Comparison of ENCODE assay signal across 26 cellular contexts in genomic region chr1:209838537-209838936, GRCh38. TPM values are rescaled to one million over a fixed set of nuclear protein-coding genes. Genes with fewer than 3 reads are reported as not detected.
DNase-seq lines count a peak whose midpoint lies in the region; ATAC-seq, FAIRE-seq and TF ChIP-seq lines count a peak whose summit lies in the region.
"Had no signal": no experiment of that assay in that cellular context is flagged by ENCODE, and none has a peak within 500 bp of the region (broad histone marks: within the 10 kb centered on the region; RNA-seq: fewer than 3 reads in every experiment).

No MANE protein-coding gene starts in this region.

- no peak overlapping the region for H4K8ac ChIP-seq in mesenchymal stem cell (ENCODE audit: low read length)

- no peak overlapping the region for H2BK15ac ChIP-seq in mesenchymal stem cell (ENCODE audit: low read depth, poor library complexity, severe bottlenecking)

- dilution Hi-C loops in endothelial cell of umbilical vein (cut with MboI; ENCODE audit: extremely low pct_ligation_motif_present, low sequenced_read_pairs), result loop anchor here (25.0 kb wide), 1 partner anchor 524 kb away; no protein-coding TSS in a partner anchor

- H3K4me2 ChIP-seq in endothelial cell of umbilical vein (ENCODE audit: insufficient read depth, low read length) (no peak overlapping the region), mesenchymal stem cell (ENCODE audit: low read length, poor library complexity, severe bottlenecking) (no peak overlapping the region)

- H3K79me2 ChIP-seq in ACC112 (ENCODE audit: control insufficient read depth, insufficient read depth, low read length, unreplicated experiment), result peaks cover 7% of the 10 kb centered on the region
- peaks cover 8% of the 10 kb centered on the region for H3K79me2 ChIP-seq in endothelial cell of umbilical vein (ENCODE audit: control insufficient read depth, insufficient read depth, low read length)

- H4K91ac ChIP-seq in mesenchymal stem cell (ENCODE audit: low read length), result no peak overlapping the region

- no peak for TF ChIP-seq POLR2A in endothelial cell of umbilical vein (IDR thresholded peaks at IDR 0.05; ENCODE audit: low read depth, low read length)

- no peaks in the 10 kb centered on the region for H3K9me1 ChIP-seq in endothelial cell of umbilical vein (replicated peaks; ENCODE audit: control insufficient read depth, extremely low read depth, insufficient read depth, low read length)

- no peak overlapping the region for H3K4ac ChIP-seq in mesenchymal stem cell (ENCODE audit: low read depth in 1 of 2, low read length in 2 of 2)

- H2BK12ac ChIP-seq in mesenchymal stem cell (ENCODE audit: low read length in 2 of 2), result no peak overlapping the region

- H3K9me3 ChIP-seq in endothelial cell of umbilical vein (replicated peaks; ENCODE audit: control insufficient read depth, insufficient read depth, low read length) (no peaks in the 10 kb centered on the region), mesenchymal stem cell (ENCODE audit: control insufficient read depth, low read length) (no peaks in the 10 kb centered on the region)
- H3K9me3 ChIP-seq: adrenal gland, Caco-2, psoas muscle, suprapubic skin had no signal

- H3K18ac ChIP-seq in mesenchymal stem cell (ENCODE audit: low read depth in 1 of 2, low read length in 2 of 2), result no peak overlapping the region

- peak overlapping the region; percentile 96 for H3K27ac ChIP-seq in ACC112 (ENCODE audit: low read depth, low read length)
- H3K27ac ChIP-seq in RWPE1, result peak overlapping the region; percentile 64
- H3K27ac ChIP-seq in endothelial cell of umbilical vein (ENCODE audit: insufficient read depth, low read depth, low read length), result peak overlapping the region; percentile 80
- H3K27ac ChIP-seq in mesenchymal stem cell (ENCODE audit: low read length, poor library complexity, severe bottlenecking), result no peak overlapping the region
- H3K27ac ChIP-seq: psoas muscle, suprapubic skin had no signal

- CTCF ChIA-PET in RWPE1 (lab: Yijun Ruan, JAX), result interaction anchor here (0.6 kb wide), 1 partner anchor 38 kb away, joined by 3 read pairs; no protein-coding TSS in a partner anchor
- CTCF ChIA-PET in endothelial cell of umbilical vein (lab: Charles Lee), result interaction anchor here (0.6 to 2.9 kb wide), 6 partner anchors 8 to 522 kb away, joined by 3 to 59 read pairs (median 5); partner anchors contain the start of genes C1orf74 and UTP25

- peaks cover 27% of the 10 kb centered on the region for H3K79me1 ChIP-seq in mesenchymal stem cell (replicated peaks; ENCODE audit: low read length, poor library complexity, severe bottlenecking)

- no peak for ATAC-seq in Right ventricle myocardium superior (ENCODE audit: poor library complexity)
- ATAC-seq: GM12878, psoas muscle had no signal

- TF ChIP-seq CTCF in RWPE1 (conservative IDR thresholded peaks at IDR 0.05; ENCODE audit: low read depth) (no peak), endothelial cell of umbilical vein (IDR thresholded peaks at IDR 0.05; ENCODE audit: extremely low read depth in 1 of 2, insufficient read depth in 1 of 2, low read depth in 1 of 2, low read length in 2 of 2) (no peak)

- H3K14ac ChIP-seq in mesenchymal stem cell (ENCODE audit: low read length in 2 of 2), result no peak overlapping the region

- H2AFZ ChIP-seq in ACC112 (ENCODE audit: low read length, unreplicated experiment), result no peak overlapping the region
- H2AFZ ChIP-seq in endothelial cell of umbilical vein (ENCODE audit: low read depth, low read length), result no peak overlapping the region
- no peak overlapping the region for H2AFZ ChIP-seq in mesenchymal stem cell (ENCODE audit: low read depth, low read length)

- H3K9ac ChIP-seq in endothelial cell of umbilical vein (replicated peaks; ENCODE audit: extremely low read depth, insufficient read depth, low read length) (peak overlapping the region; percentile 67), mesenchymal stem cell (ENCODE audit: low read length) (no peak overlapping the region)

- no peak overlapping the region for H3K23ac ChIP-seq in mesenchymal stem cell (ENCODE audit: low read length in 2 of 2)

- no peaks in the 10 kb centered on the region for H3K27me3 ChIP-seq in ACC112 (ENCODE audit: insufficient read depth, low read length)
- no peaks in the 10 kb centered on the region for H3K27me3 ChIP-seq in endothelial cell of umbilical vein (ENCODE audit: control insufficient read depth in 2 of 2, insufficient read depth in 2 of 2, low read length in 2 of 2)
- H3K27me3 ChIP-seq in mesenchymal stem cell (ENCODE audit: control insufficient read depth in 1 of 2, insufficient read depth in 1 of 2, low read length in 2 of 2), result no peaks in the 10 kb centered on the region
- H3K27me3 ChIP-seq: adrenal gland, suprapubic skin had no signal

- FAIRE-seq in endothelial cell of umbilical vein (lab: Jason Lieb, UNC) (no peak), GM19239 (lab: Jason Lieb, UNC) (no peak)
- FAIRE-seq: GM12878, HTR-8/SVneo, urothelium cell line had no signal

- H3K4me1 ChIP-seq in ACC112 (ENCODE audit: control insufficient read depth, insufficient read depth, low read length, unreplicated experiment) (peaks cover 59% of the 10 kb centered on the region), endothelial cell of umbilical vein (ENCODE audit: control insufficient read depth, extremely low read depth, insufficient read depth, low read length) (peaks cover 59% of the 10 kb centered on the region), mesenchymal stem cell (ENCODE audit: control insufficient read depth, insufficient read depth, low read depth, low read length) (peaks cover 4% of the 10 kb centered on the region)
- H3K4me1 ChIP-seq: Caco-2, psoas muscle had no signal

- H3K36me3 ChIP-seq in ACC112 (ENCODE audit: insufficient read depth, low read length) (peaks cover 80% of the 10 kb centered on the region), endothelial cell of umbilical vein (ENCODE audit: control insufficient read depth in 2 of 2, extremely low read depth in 1 of 2, insufficient read depth in 2 of 2, low read length in 2 of 2) (peaks cover 14 to 40% of the 10 kb centered on the region in 2 experiments), mesenchymal stem cell (ENCODE audit: control insufficient read depth in 1 of 2, insufficient read depth in 2 of 2, low read depth in 1 of 2, low read length in 2 of 2) (peaks cover 17 to 94% of the 10 kb centered on the region in 2 experiments)

- intact Hi-C loops in endothelial cell of umbilical vein (cut with micrococcal nuclease), result no loop called here
- intact Hi-C loops in Right ventricle myocardium superior (cut with DNase I), result no loop called here

- no peaks in the 10 kb centered on the region for H4K20me1 ChIP-seq in endothelial cell of umbilical vein (replicated peaks; ENCODE audit: control insufficient read depth, extremely low read depth, insufficient read depth, low read length)

- POLR2A ChIA-PET in RWPE1 (lab: Yijun Ruan, JAX; ENCODE audit: low non-redundant PET), result no interaction called here
- POLR2A ChIA-PET in endothelial cell of umbilical vein (lab: Charles Lee), result interaction anchor here (2.9 kb wide), 1 partner anchor 15 kb away, joined by 27 read pairs; no protein-coding TSS in a partner anchor

- peak overlapping the region; percentile 92 for H2AK5ac ChIP-seq in mesenchymal stem cell (ENCODE audit: low read length, severe bottlenecking)

- BruUV-seq in endothelial cell of umbilical vein (replicated peaks; lab: Mats Ljungman, UMichigan), result no TSS peak

- H3K4me3 ChIP-seq in ACC112 (ENCODE audit: low read depth, low read length) (no peak overlapping the region), endothelial cell of umbilical vein (replicated peaks in 1 of 3; ENCODE audit: insufficient read depth in 1 of 3, low read depth in 1 of 3, low read length in 3 of 3) (no peak overlapping the region), mesenchymal stem cell (ENCODE audit: insufficient read depth in 1 of 2, low read depth in 1 of 2, low read length in 2 of 2) (no peak overlapping the region)
- H3K4me3 ChIP-seq: adrenal gland, coronary artery, GM12878, lung, psoas muscle, suprapubic skin had no signal

- peak overlapping the region; percentile 39 for H2BK120ac ChIP-seq in mesenchymal stem cell (ENCODE audit: low read depth, low read length)

- WGBS in mesenchymal stem cell, result over 99% methylated on average over 6 of the region's 6 CpGs

- H2BK5ac ChIP-seq in mesenchymal stem cell (ENCODE audit: low read depth, low read length, poor library complexity, severe bottlenecking), result no peak overlapping the region

- no peak for DNase-seq in RWPE1 (ENCODE audit: low spot score)
- peak; percentile 17 for DNase-seq in endothelial cell of umbilical vein (ENCODE audit: low read depth, low spot score)
- no peak for DNase-seq in mesenchymal stem cell
- DNase-seq in stimulated activated CD8-positive, alpha-beta memory T cell treated with anti-CD3 and anti-CD28 coated beads, Interleukin-4, amount 100 ng/mL, for 48 hours, result no peak
- DNase-seq in GM19239 (ENCODE audit: insufficient read length, low spot score), result no peak
- no peak for DNase-seq in Right ventricle myocardium superior
- no peak for DNase-seq in DMS114 treated with DMSO at 0.1 percent for 48 hours (lab: John Stamatoyannopoulos, UW; ENCODE audit: unreplicated experiment)
- DNase-seq: C1 segment of cervical spinal cord, Caco-2, endodermal cell, GOT3, islet precursor cell, Karpas-422, NCI-H1694, NCI-H2171 treated with DMSO at 0.1 percent for 48 hours, NCI-H526, psoas muscle, T1000 had no signal

RNA-seq across cellular contexts. Expression of gene UTP25, which starts 10.8 kb away (rescaled TPM):
- 10.5 and 11.7 TPM in 2 replicates for total RNA-seq in endothelial cell of umbilical vein
- polyA plus RNA-seq in endothelial cell of umbilical vein, result 5.9 and 6.6 TPM in 2 replicates
- polyA plus RNA-seq in endothelial cell of umbilical vein (2011; cell fraction: cytosol; rRNA removed), result 5.3 and 5.7 TPM in 2 replicates
- 23.9 and 27.8 TPM in 2 replicates for polyA plus RNA-seq in endothelial cell of umbilical vein (2011; cell fraction: nucleus; rRNA removed)
- 6.5 and 9.0 TPM in 2 replicates for polyA plus RNA-seq in endothelial cell of umbilical vein (2012)
- 20.9 and 22.0 TPM in 2 replicates for polyA minus RNA-seq in endothelial cell of umbilical vein
- 10.0 TPM for polyA minus RNA-seq in endothelial cell of umbilical vein (2011; cell fraction: cytosol; rRNA and poly(A)+ RNA removed)
- 47.3 and 73.9 TPM in 2 replicates for polyA minus RNA-seq in endothelial cell of umbilical vein (2011; cell fraction: nucleus; rRNA and poly(A)+ RNA removed)
- polyA plus RNA-seq in mesenchymal stem cell (2013, experiment 1 of 2), result 3.3 TPM
- polyA plus RNA-seq in mesenchymal stem cell (2013, experiment 2 of 2), result 3.3 TPM
- total RNA-seq in Right ventricle myocardium superior, result 2.1 TPM

RNA-seq across cellular contexts. Expression of gene IRF6, which starts 32.6 kb away (rescaled TPM):
- total RNA-seq in endothelial cell of umbilical vein (22.1 and 42.0 TPM in 2 replicates), Right ventricle myocardium superior (31.6 TPM)
- polyA plus RNA-seq in endothelial cell of umbilical vein, result 55.8 and 65.0 TPM in 2 replicates
- polyA plus RNA-seq in endothelial cell of umbilical vein (2011; cell fraction: cytosol; rRNA removed), result 33.7 and 34.7 TPM in 2 replicates
- 120 and 125 TPM in 2 replicates for polyA plus RNA-seq in endothelial cell of umbilical vein (2011; cell fraction: nucleus; rRNA removed)
- polyA plus RNA-seq in endothelial cell of umbilical vein (2012), result 3.6 and 7.9 TPM in 2 replicates
- polyA minus RNA-seq in endothelial cell of umbilical vein, result 176 and 196 TPM in 2 replicates
- polyA minus RNA-seq in endothelial cell of umbilical vein (2011; cell fraction: cytosol; rRNA and poly(A)+ RNA removed), result not detected
- polyA minus RNA-seq in endothelial cell of umbilical vein (2011; cell fraction: nucleus; rRNA and poly(A)+ RNA removed), result 126 and 158 TPM in 2 replicates
- polyA plus RNA-seq in mesenchymal stem cell (2013, experiment 1 of 2), result 0.69 TPM
- 0.64 TPM for polyA plus RNA-seq in mesenchymal stem cell (2013, experiment 2 of 2)

RNA-seq across cellular contexts. Expression of gene C1orf74, which starts 54.2 kb away (rescaled TPM):
- total RNA-seq in endothelial cell of umbilical vein, result 2.3 and 3.0 TPM in 2 replicates
- polyA plus RNA-seq in endothelial cell of umbilical vein, result 2.4 TPM in 2 replicates
- polyA plus RNA-seq in endothelial cell of umbilical vein (2011; cell fraction: cytosol; rRNA removed), result 1.1 and 1.7 TPM in 2 replicates
- polyA plus RNA-seq in endothelial cell of umbilical vein (2011; cell fraction: nucleus; rRNA removed), result 12.1 and 12.6 TPM in 2 replicates
- 1.2 and 1.3 TPM in 2 replicates for polyA plus RNA-seq in endothelial cell of umbilical vein (2012)
- 7.8 and 11.1 TPM in 2 replicates for polyA minus RNA-seq in endothelial cell of umbilical vein
- 1.1 TPM for polyA minus RNA-seq in endothelial cell of umbilical vein (2011; cell fraction: cytosol; rRNA and poly(A)+ RNA removed)
- 24.5 and 31.8 TPM in 2 replicates for polyA minus RNA-seq in endothelial cell of umbilical vein (2011; cell fraction: nucleus; rRNA and poly(A)+ RNA removed)
- polyA plus RNA-seq in mesenchymal stem cell (2013, experiment 1 of 2), result 0.95 TPM
- polyA plus RNA-seq in mesenchymal stem cell (2013, experiment 2 of 2), result 0.96 TPM
- total RNA-seq in Right ventricle myocardium superior, result 1.9 TPM
